In the genomic region with DNA sequence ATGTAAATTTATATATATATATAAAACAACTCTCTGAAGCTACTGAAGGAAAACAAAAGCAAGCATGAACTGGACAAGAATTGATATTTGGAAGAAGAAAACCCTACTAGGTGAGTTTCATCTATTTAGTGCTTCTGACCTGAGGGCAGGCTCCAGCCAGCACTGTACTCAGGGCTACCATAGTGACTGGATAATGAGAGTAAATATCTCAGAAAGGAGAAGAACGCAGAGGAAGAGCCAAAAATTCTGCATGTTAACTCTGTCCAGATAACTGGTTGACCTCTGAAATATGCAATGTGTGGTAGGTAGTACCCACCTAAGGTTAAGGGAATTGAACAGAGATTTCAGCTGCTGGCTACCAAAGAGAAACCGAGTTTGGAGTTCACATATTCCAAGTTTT, we compare ENCODE assay signal across 26 cellular contexts.
"Had no signal": no experiment of that assay in that cellular context is flagged by ENCODE, and none has a peak within 500 bp of the region (broad histone marks: within the 10 kb centered on the region; RNA-seq: fewer than 3 reads in every experiment).

No MANE protein-coding gene starts in this region.

- ATAC-seq: effector memory CD8-positive, alpha-beta T cell; esophagus mucosa; foreskin keratinocyte; gastrocnemius medialis; gastroesophageal sphincter; heart left ventricle; heart right ventricle had no signal

- H3K27me3 ChIP-seq: colonic mucosa, dorsolateral prefrontal cortex, esophagus muscularis mucosa, esophagus squamous epithelium, foreskin keratinocyte, gastrocnemius medialis, gastroesophageal sphincter, heart left ventricle, heart right ventricle had no signal

- DNase-seq: colonic mucosa; cortex of kidney; dermis blood vessel endothelial cell; dorsolateral prefrontal cortex; effector CD4-positive, alpha-beta T cell; effector CD8-positive, alpha-beta T cell; effector memory CD4-positive, alpha-beta T cell; effector memory CD8-positive, alpha-beta T cell; endodermal cell; erythroblast; esophagus squamous epithelium; foreskin fibroblast; foreskin keratinocyte; foreskin melanocyte; gastrocnemius medialis; glutamatergic neuron; head of caudate nucleus; heart left ventricle; heart right ventricle had no signal

- H3K27ac ChIP-seq: colonic mucosa, coronary artery, dorsolateral prefrontal cortex, epithelial cell of prostate, esophagus muscularis mucosa, esophagus squamous epithelium, foreskin keratinocyte, gastrocnemius medialis, gastroesophageal sphincter, heart left ventricle, heart right ventricle had no signal

- H3K9me3 ChIP-seq: colonic mucosa, esophagus muscularis mucosa, gastroesophageal sphincter had no signal

- FAIRE-seq: endometrium, endothelial cell of umbilical vein had no signal

- H3K4me3 ChIP-seq: colonic mucosa, coronary artery, dorsolateral prefrontal cortex, esophagus muscularis mucosa, esophagus squamous epithelium, gastrocnemius medialis, gastroesophageal sphincter, heart left ventricle, heart right ventricle had no signal

- H3K4me1 ChIP-seq: colonic mucosa, esophagus muscularis mucosa, gastrocnemius medialis, gastroesophageal sphincter, heart left ventricle, heart right ventricle had no signal

- H3K36me3 ChIP-seq: colonic mucosa, esophagus muscularis mucosa, esophagus squamous epithelium, gastrocnemius medialis, gastroesophageal sphincter, heart left ventricle, heart right ventricle had no signal
